Comparison of ENCODE assay signal across 10 cellular contexts in genomic region chr6:136717297-136717990, GRCh38.
A peak's percentile ranks its signal among the peaks of the same experiment; 100 is the strongest.
DNase-seq lines count a peak whose midpoint lies in the region; ATAC-seq and TF ChIP-seq lines count a peak whose summit lies in the region.
"Had no signal": no experiment of that assay in that cellular context is flagged by ENCODE, and none has a peak within 500 bp of the region (broad histone marks: within the 10 kb centered on the region; RNA-seq: fewer than 3 reads in every experiment).

No MANE protein-coding gene starts in this region.

- H3K4me3 ChIP-seq in fibroblast of lung (replicated peaks in 1 of 4; ENCODE audit: control extremely low read depth in 1 of 4, insufficient read depth in 1 of 4, low read depth in 3 of 4, low read length in 4 of 4) (peak overlapping the region in 2 of 4 experiments; percentile 13 to 23), uterus (no peak overlapping the region)

- no peak for TF ChIP-seq POLR2A in uterus (IDR thresholded peaks at IDR 0.05)

- peaks cover 0 to 3% of the 10 kb centered on the region in 2 donors for H3K9me3 Mint-ChIP-seq in activated T-cell treated with anti-CD3 and anti-CD28 coated beads, Interleukin-2, amount 50 U/mL, for 72 hours
- H3K9me3 Mint-ChIP-seq in type B pancreatic cell, result no peaks in the 10 kb centered on the region

- no peak for TF ChIP-seq CTCF in fibroblast of lung (conservative IDR thresholded peaks at IDR 0.05 in 1 of 2, IDR thresholded peaks at IDR 0.05 in 1 of 2; ENCODE audit: low read depth in 1 of 2, low read length in 2 of 2)
- no peak for TF ChIP-seq CTCF in uterus (IDR thresholded peaks at IDR 0.05)
- no peak for TF ChIP-seq CTCF in type B pancreatic cell (conservative IDR thresholded peaks at IDR 0.05)

- H3K4me1 ChIP-seq in fibroblast of lung (ENCODE audit: control insufficient read depth, extremely low read depth, insufficient read depth, low read length) (no peaks in the 10 kb centered on the region), uterus (no peaks in the 10 kb centered on the region)

- ATAC-seq in activated T-cell treated with anti-CD3 and anti-CD28 coated beads, Interleukin-2, amount 50 U/mL, for 72 hours (replicated peaks in 1 of 2), result no peak
- peak; percentile 55 for ATAC-seq in HG03520 (IDR thresholded peaks at IDR 0.05; ENCODE audit: unreplicated experiment)

- no peak for DNase-seq in activated T-cell treated with anti-CD3 and anti-CD28 coated beads, Interleukin-2, amount 50 U/mL, for 72 hours
- no peak for DNase-seq in activated T-cell treated with anti-CD3 and anti-CD28 coated beads, Interleukin-2, amount 50 U/mL, for 48 hours
- DNase-seq in fibroblast of lung (ENCODE audit: low read depth in 2 of 2) (peak; percentile 23 to 51), uterus (no peak), type B pancreatic cell (ENCODE audit: extremely low spot score, unreplicated experiment) (no peak), mucosa of gallbladder (ENCODE audit: low spot score) (no peak), NCI-H774 (lab: John Stamatoyannopoulos, UW) (no peak)
- DNase-seq: 8988T had no signal

- H3K27ac Mint-ChIP-seq in activated T-cell treated with anti-CD3 and anti-CD28 coated beads, Interleukin-2, amount 50 U/mL, for 72 hours, result peak overlapping the region; percentile 22
- no peak overlapping the region for H3K27ac Mint-ChIP-seq in type B pancreatic cell
- H3K27ac Mint-ChIP-seq: activated naive CD8-positive, alpha-beta T cell had no signal

- H3K4me1 Mint-ChIP-seq in activated T-cell treated with anti-CD3 and anti-CD28 coated beads, Interleukin-2, amount 50 U/mL, for 72 hours (ENCODE audit: low read depth), result peaks cover 26% of the 10 kb centered on the region
- peaks cover 12% of the 10 kb centered on the region for H3K4me1 Mint-ChIP-seq in type B pancreatic cell (ENCODE audit: unreplicated experiment)

- no peak overlapping the region for H3K27ac ChIP-seq in fibroblast of lung (ENCODE audit: insufficient read depth, low read length)
- peak overlapping the region; percentile 0 to 59 for H3K27ac ChIP-seq in uterus

- intact Hi-C loops in uterus (cut with DNase I; ENCODE audit: low total_unique reads), result no loop called here

- H3K36me3 Mint-ChIP-seq in activated T-cell treated with anti-CD3 and anti-CD28 coated beads, Interleukin-2, amount 50 U/mL, for 72 hours (ENCODE audit: insufficient read depth in 2 of 2), result peaks cover 0 to 15% of the 10 kb centered on the region in 2 donors
- peaks cover 3% of the 10 kb centered on the region for H3K36me3 Mint-ChIP-seq in type B pancreatic cell

- no peaks in the 10 kb centered on the region for H3K9me3 ChIP-seq in fibroblast of lung (ENCODE audit: control insufficient read depth, insufficient read depth, low read depth, low read length)
- H3K9me3 ChIP-seq in uterus, result peaks cover 0 to 5% of the 10 kb centered on the region in 2 donors

- H3K9ac ChIP-seq in fibroblast of lung (ENCODE audit: insufficient read depth, low read length), result no peak overlapping the region

- no peaks in the 10 kb centered on the region for H3K27me3 Mint-ChIP-seq in activated T-cell treated with anti-CD3 and anti-CD28 coated beads, Interleukin-2, amount 50 U/mL, for 72 hours (ENCODE audit: low read depth)
- H3K27me3 Mint-ChIP-seq in type B pancreatic cell, result no peaks in the 10 kb centered on the region
- H3K27me3 Mint-ChIP-seq: activated naive CD8-positive, alpha-beta T cell had no signal

- H2AFZ ChIP-seq in fibroblast of lung (ENCODE audit: low read length), result no peak overlapping the region

- no peaks in the 10 kb centered on the region for H3K79me2 ChIP-seq in fibroblast of lung (ENCODE audit: control insufficient read depth, insufficient read depth, low read length)

- peak overlapping the region; percentile 62 for H3K4me2 ChIP-seq in fibroblast of lung (ENCODE audit: extremely low read depth, insufficient read depth, low read length)

- H4K20me1 ChIP-seq in fibroblast of lung (ENCODE audit: control insufficient read depth, extremely low read depth, insufficient read depth, low read length), result no peaks in the 10 kb centered on the region

- H3K27me3 ChIP-seq in fibroblast of lung (ENCODE audit: control insufficient read depth, insufficient read depth, low read length) (no peaks in the 10 kb centered on the region), uterus (no peaks in the 10 kb centered on the region)

- no peak overlapping the region for H3K4me3 Mint-ChIP-seq in activated T-cell treated with anti-CD3 and anti-CD28 coated beads, Interleukin-2, amount 50 U/mL, for 72 hours
- no peak overlapping the region for H3K4me3 Mint-ChIP-seq in type B pancreatic cell
- H3K4me3 Mint-ChIP-seq: activated naive CD8-positive, alpha-beta T cell had no signal

- H3K36me3 ChIP-seq in fibroblast of lung (ENCODE audit: control insufficient read depth, insufficient read depth, low read length) (no peaks in the 10 kb centered on the region), uterus (no peaks in the 10 kb centered on the region)

Comparison
In these comparisons a context has a peak if more than half of its experiments do, and no peak if none do; other contexts are left out.
1. DNase-seq: peak in fibroblast of lung (2 of 2); none in activated T-cell treated with anti-CD3 and anti-CD28 coated beads, Interleukin-2, amount 50 U/mL, for 72 hours (0 of 2), activated T-cell treated with anti-CD3 and anti-CD28 coated beads, Interleukin-2, amount 50 U/mL, for 48 hours (0 of 2), uterus (0 of 2), type B pancreatic cell (single experiment), mucosa of gallbladder (single experiment) and NCI-H774 (single experiment).